In genomic region chr12:122974892-122975789, GRCh38 we compare ENCODE assay signal across 8 cellular contexts. TPM values are rescaled to one million over a fixed set of nuclear protein-coding genes. Genes with fewer than 3 reads are reported as not detected.
A peak's percentile ranks its signal among the peaks of the same experiment; 100 is the strongest.
DNase-seq lines count a peak whose midpoint lies in the region; ATAC-seq, FAIRE-seq and TF ChIP-seq lines count a peak whose summit lies in the region.

OGFOD2 (plus strand) TSS chr12:122975244; CDS start chr12:122975252, 8 bp downstream.

- no peaks in the 10 kb centered on the region for H3K36me3 ChIP-seq in astrocyte (ENCODE audit: insufficient read depth, low read length)
- H3K36me3 ChIP-seq in hepatocyte (replicated peaks; ENCODE audit: insufficient read depth, low read depth), result no peaks in the 10 kb centered on the region

- H3K9me3 ChIP-seq in astrocyte (ENCODE audit: insufficient read depth, low read depth, low read length) (no peaks in the 10 kb centered on the region), hepatocyte (ENCODE audit: low read depth) (no peaks in the 10 kb centered on the region)

- H3K9me3 Mint-ChIP-seq in astrocyte (ENCODE audit: unreplicated experiment), result no peaks in the 10 kb centered on the region

- peaks cover 10% of the 10 kb centered on the region for H3K4me1 Mint-ChIP-seq in astrocyte (ENCODE audit: low read depth, unreplicated experiment)

- H4K20me1 ChIP-seq in astrocyte (ENCODE audit: insufficient read depth, low read length), result no peaks in the 10 kb centered on the region
- no peaks in the 10 kb centered on the region for H4K20me1 ChIP-seq in hepatocyte (ENCODE audit: insufficient read depth, poor library complexity, severe bottlenecking)

- no peak for FAIRE-seq in astrocyte (lab: Jason Lieb, UNC)

- no peak for TF ChIP-seq CTCF in astrocyte (IDR thresholded peaks at IDR 0.05; ENCODE audit: insufficient read depth, low read depth, low read length)
- TF ChIP-seq CTCF in hepatocyte (IDR thresholded peaks at IDR 0.05; ENCODE audit: poor library complexity), result no peak

- no peaks in the 10 kb centered on the region for H3K36me3 Mint-ChIP-seq in astrocyte (ENCODE audit: low read depth, unreplicated experiment)

- H3K27me3 Mint-ChIP-seq in astrocyte (ENCODE audit: low read depth, unreplicated experiment), result no peaks in the 10 kb centered on the region

- H2AFZ ChIP-seq in astrocyte (ENCODE audit: low read depth, low read length) (peak within 1 kb of the TSS; percentile 89), hepatocyte (peak within 1 kb of the TSS; percentile 95)

- H3K79me2 ChIP-seq in astrocyte (ENCODE audit: insufficient read depth, low read length) (peaks cover 50% of the 10 kb centered on the region), hepatocyte (peaks cover 46% of the 10 kb centered on the region)

- DNase-seq in NCI-H2029 (lab: John Stamatoyannopoulos, UW), result peak; percentile 91
- peak; percentile 89 for DNase-seq in T-helper 22 cell (ENCODE audit: low read depth)
- peak; percentile 83 for DNase-seq in astrocyte (ENCODE audit: low read depth)
- DNase-seq in hepatocyte (ENCODE audit: low spot score), result peak; percentile 96
- DNase-seq in retina, result peak; percentile 96
- DNase-seq in OCI-M2 (lab: John Stamatoyannopoulos, UW; ENCODE audit: unreplicated experiment), result no peak

- H3K27me3 ChIP-seq in astrocyte (ENCODE audit: insufficient read depth, low read length) (no peaks in the 10 kb centered on the region), hepatocyte (no peaks in the 10 kb centered on the region)

- H3K4me3 Mint-ChIP-seq in astrocyte (ENCODE audit: unreplicated experiment), result peak within 1 kb of the TSS; percentile 97

- H3K27ac ChIP-seq in astrocyte (ENCODE audit: low read depth, low read length) (peak within 1 kb of the TSS; percentile 96), hepatocyte (peak within 1 kb of the TSS; percentile 97)

- H3K4me3 ChIP-seq in astrocyte (ENCODE audit: insufficient read depth, low read depth, low read length), result peak within 1 kb of the TSS; percentile 85
- H3K4me3 ChIP-seq in hepatocyte, result peak within 1 kb of the TSS; percentile 67

- under 1% methylated on average over 65 of the region's 66 CpGs for WGBS in hepatocyte (ENCODE audit: low lambda C conversion rate, missing lambda C conversion rate)

- peak within 1 kb of the TSS; percentile 97 for H3K27ac Mint-ChIP-seq in astrocyte (ENCODE audit: unreplicated experiment)

- ATAC-seq in GM18508 (IDR thresholded peaks at IDR 0.05; ENCODE audit: insufficient read depth, unreplicated experiment) (peak; percentile 39), HG02981 (IDR thresholded peaks at IDR 0.05; ENCODE audit: unreplicated experiment) (peak; percentile 76)

- H3K9me2 ChIP-seq in hepatocyte (replicated peaks; ENCODE audit: insufficient read depth), result no peaks in the 10 kb centered on the region

- H3K4me2 ChIP-seq in astrocyte (ENCODE audit: low read length) (peak within 1 kb of the TSS; percentile 97), hepatocyte (peak within 1 kb of the TSS; percentile 87)

- H3K4me1 ChIP-seq in astrocyte (ENCODE audit: insufficient read depth, low read length) (peaks cover 26% of the 10 kb centered on the region), hepatocyte (ENCODE audit: insufficient read depth) (peaks cover 24% of the 10 kb centered on the region)

- H3K9ac ChIP-seq in astrocyte (ENCODE audit: low read length), result peak within 1 kb of the TSS; percentile 96

RNA-seq across cellular contexts. Expression of gene OGFOD2, which starts in this region (rescaled TPM):
- total RNA-seq in astrocyte (13.3 and 16.1 TPM in 2 replicates), hepatocyte (11.4 and 13.4 TPM in 2 replicates)
- 23.9 and 26.5 TPM in 2 replicates for polyA plus RNA-seq in hepatocyte
